ENCODE assay signal across 26 cellular contexts in genomic region chr9:112898872-112899281, GRCh38. TPM values are rescaled to one million over a fixed set of nuclear protein-coding genes. Genes with fewer than 3 reads are reported as not detected.
DNase-seq lines count a peak whose midpoint lies in the region; ATAC-seq and TF ChIP-seq lines count a peak whose summit lies in the region.
"Had no signal": no experiment of that assay in that cellular context is flagged by ENCODE, and none has a peak within 500 bp of the region (broad histone marks: within the 10 kb centered on the region; RNA-seq: fewer than 3 reads in every experiment).

No MANE protein-coding gene starts in this region.

- CTCF ChIA-PET in PC-3 (lab: Charles Lee): no interaction called here

- no peaks in the 10 kb centered on the region for H4K20me1 ChIP-seq in PC-3 (ENCODE audit: low read length)

- H3K9ac ChIP-seq in PC-3 (ENCODE audit: low read length): no peak overlapping the region

- DNase-seq in NCI-H2029 (lab: John Stamatoyannopoulos, UW) (peak; percentile 8), NCI-H2029 treated with DMSO at 0.1 percent for 48 hours (lab: John Stamatoyannopoulos, UW) (no peak), M059J (ENCODE audit: low read depth) (peak; percentile 6), PC-3 (peak; percentile 41), sciatic nerve (ENCODE audit: low spot score) (no peak), NCI-H1417 (lab: John Stamatoyannopoulos, UW) (no peak), glutamatergic neuron (no peak), nephron progenitor cell (no peak)
- DNase-seq: 8988T; activated CD4-positive, alpha-beta T cell treated with anti-CD3 and anti-CD28 coated beads for 48 hours; activated CD8-positive, alpha-beta memory T cell treated with anti-CD3 and anti-CD28 coated beads, Interleukin-2, amount 10 ng/mL, durations not matched to agents 7 days and 5 days; activated naive CD4-positive, alpha-beta T cell treated with anti-CD3 and anti-CD28 coated beads, Interleukin-2, amount 10 ng/mL, durations not matched to agents 7 days and 5 days; amygdala; DMS153; HFFc6; MM.1S; NCI-H1694 treated with DMSO at 0.1 percent for 48 hours; right lobe of liver; stimulated activated naive CD8-positive, alpha-beta T cell treated with anti-CD3 and anti-CD28 coated beads, Interleukin-15, Interleukin-2, amounts not matched to agents 100 U/mL and 50 U/mL, for 24 hours had no signal

- H3K4me3 ChIP-seq in PC-3 (ENCODE audit: low read length): no peak overlapping the region
- H3K4me3 ChIP-seq: breast epithelium, right lobe of liver, thoracic aorta had no signal

- intact Hi-C loops in PC-3 (cut with micrococcal nuclease): no loop called here
- intact Hi-C loops in sciatic nerve (cut with DNase I): no loop called here

- no peak overlapping the region for H2AFZ ChIP-seq in PC-3 (ENCODE audit: low read length)

- H3K4me3 Mint-ChIP-seq in glutamatergic neuron (ENCODE audit: unreplicated experiment) (no peak overlapping the region), nephron progenitor cell (no peak overlapping the region)
- H3K4me3 Mint-ChIP-seq: activated CD8-positive, alpha-beta memory T cell treated with anti-CD3 and anti-CD28 coated beads, Interleukin-2, amount 10 ng/mL, durations not matched to agents 7 days and 5 days; activated naive CD4-positive, alpha-beta T cell treated with anti-CD3 and anti-CD28 coated beads, Interleukin-2, amount 10 ng/mL, durations not matched to agents 7 days and 5 days; HFFc6; T-helper 1 cell treated with Interleukin-12 subunit alpha and Interleukin-12 subunit beta and Interleukin-4 antibody, amounts not matched to agents 30 μg/mL and 1 μg/mL, for 36 hours had no signal

- H3K9me3 Mint-ChIP-seq in glutamatergic neuron (ENCODE audit: unreplicated experiment): no peaks in the 10 kb centered on the region
- H3K9me3 Mint-ChIP-seq in nephron progenitor cell: no peaks in the 10 kb centered on the region
- H3K9me3 Mint-ChIP-seq: activated naive CD4-positive, alpha-beta T cell treated with anti-CD3 and anti-CD28 coated beads, Interleukin-2, amount 10 ng/mL, durations not matched to agents 7 days and 5 days; HFFc6; T-helper 1 cell treated with Interleukin-12 subunit alpha and Interleukin-12 subunit beta and Interleukin-4 antibody, amounts not matched to agents 30 μg/mL and 1 μg/mL, for 36 hours had no signal

- no peaks in the 10 kb centered on the region for H3K9me2 ChIP-seq in PC-3 (replicated peaks; ENCODE audit: low read length)

- H3K4me2 ChIP-seq in PC-3 (ENCODE audit: low read length): 0 out of 2 replicates have a peak overlapping the region, but pooled peaks have one; percentile 1

- ATAC-seq in PC-3 (no peak), sciatic nerve (peak; percentile 20)
- ATAC-seq: activated CD8-positive, alpha-beta memory T cell treated with anti-CD3 and anti-CD28 coated beads, Interleukin-2, amount 10 ng/mL, durations not matched to agents 7 days and 5 days; stimulated activated naive CD8-positive, alpha-beta T cell treated with anti-CD3 and anti-CD28 coated beads, Interleukin-15, Interleukin-2, amounts not matched to agents 100 U/mL and 50 U/mL, for 24 hours had no signal

- POLR2A ChIA-PET in PC-3 (lab: Charles Lee; ENCODE audit: unreplicated experiment): no interaction called here

- no peaks in the 10 kb centered on the region for H3K27me3 ChIP-seq in PC-3 (ENCODE audit: low read length)
- H3K27me3 ChIP-seq: breast epithelium, right lobe of liver had no signal

- H3F3A ChIP-seq in PC-3 (ENCODE audit: low read length, unreplicated experiment): no peaks in the 10 kb centered on the region

- H3K27me3 Mint-ChIP-seq in glutamatergic neuron (ENCODE audit: unreplicated experiment): peaks cover 2% of the 10 kb centered on the region
- peaks cover 62% of the 10 kb centered on the region for H3K27me3 Mint-ChIP-seq in nephron progenitor cell (ENCODE audit: low read depth, poor library complexity)

- H3K27ac Mint-ChIP-seq in glutamatergic neuron (ENCODE audit: unreplicated experiment): no peak overlapping the region
- no peak overlapping the region for H3K27ac Mint-ChIP-seq in nephron progenitor cell
- H3K27ac Mint-ChIP-seq: activated CD8-positive, alpha-beta memory T cell treated with anti-CD3 and anti-CD28 coated beads, Interleukin-2, amount 10 ng/mL, durations not matched to agents 7 days and 5 days; activated naive CD4-positive, alpha-beta T cell treated with anti-CD3 and anti-CD28 coated beads, Interleukin-2, amount 10 ng/mL, durations not matched to agents 7 days and 5 days; HFFc6; T-helper 1 cell treated with Interleukin-12 subunit alpha and Interleukin-12 subunit beta and Interleukin-4 antibody, amounts not matched to agents 30 μg/mL and 1 μg/mL, for 36 hours had no signal

- 0 out of 2 replicates have a peak overlapping the region, but pooled peaks have one; percentile 9 for H3K27ac ChIP-seq in PC-3 (ENCODE audit: low read length)
- H3K27ac ChIP-seq: breast epithelium, right lobe of liver, thoracic aorta had no signal

- TF ChIP-seq CTCF in PC-3 (conservative IDR thresholded peaks at IDR 0.05; ENCODE audit: low read depth, low read length): no peak
- TF ChIP-seq CTCF in glutamatergic neuron (IDR thresholded peaks at IDR 0.05; ENCODE audit: partially characterized antibody, unreplicated experiment): no peak
- no peak for TF ChIP-seq CTCF in nephron progenitor cell (IDR thresholded peaks at IDR 0.05)

- H3K79me2 ChIP-seq in PC-3 (ENCODE audit: low read length): no peaks in the 10 kb centered on the region

- BruUV-seq in PC-3 (replicated peaks; lab: Mats Ljungman, UMichigan): no TSS peak

- no peaks in the 10 kb centered on the region for H3K9me3 ChIP-seq in PC-3 (ENCODE audit: low read length)
- H3K9me3 ChIP-seq: breast epithelium, right lobe of liver, thoracic aorta had no signal

- H3K36me3 ChIP-seq in PC-3 (ENCODE audit: low read depth, low read length): no peaks in the 10 kb centered on the region
- H3K36me3 ChIP-seq: breast epithelium, right lobe of liver, thoracic aorta had no signal

- H3K36me3 Mint-ChIP-seq in glutamatergic neuron (ENCODE audit: unreplicated experiment) (no peaks in the 10 kb centered on the region), nephron progenitor cell (ENCODE audit: low read depth) (no peaks in the 10 kb centered on the region)
- H3K36me3 Mint-ChIP-seq: activated CD8-positive, alpha-beta memory T cell treated with anti-CD3 and anti-CD28 coated beads, Interleukin-2, amount 10 ng/mL, durations not matched to agents 7 days and 5 days; activated naive CD4-positive, alpha-beta T cell treated with anti-CD3 and anti-CD28 coated beads, Interleukin-2, amount 10 ng/mL, durations not matched to agents 7 days and 5 days had no signal

- H3K4me1 Mint-ChIP-seq in glutamatergic neuron (ENCODE audit: low read depth, unreplicated experiment): no peaks in the 10 kb centered on the region
- H3K4me1 Mint-ChIP-seq in nephron progenitor cell: peaks cover 16% of the 10 kb centered on the region

- H3K4me1 ChIP-seq in PC-3 (ENCODE audit: insufficient read depth, low read length): peaks cover 19% of the 10 kb centered on the region
- H3K4me1 ChIP-seq: breast epithelium, right lobe of liver had no signal

RNA-seq across cellular contexts. Expression of gene SLC46A2, which starts 8.2 kb away (rescaled TPM):
- not detected in 2 replicates for total RNA-seq in M059J (2014; rRNA removed; shearing (Covaris generic))
- total RNA-seq in PC-3 (2014; rRNA removed) (not detected in 2 replicates), sciatic nerve (0.27 TPM), glutamatergic neuron (ENCODE audit: unreplicated experiment) (not detected)
- total RNA-seq: activated CD8-positive, alpha-beta memory T cell treated with anti-CD3 and anti-CD28 coated beads, Interleukin-2, amount 10 ng/mL, durations not matched to agents 7 days and 5 days; glomerular endothelial cell; HFFc6; kidney epithelial cell; lung microvascular endothelial cell; SK-MEL-5 had no signal

Comparison
In these comparisons a context has a peak if more than half of its experiments do, and no peak if none do; other contexts are left out.
1. DNase-seq: peak in NCI-H2029 (single experiment), M059J (single experiment) and PC-3 (single experiment); none in NCI-H2029 treated with DMSO at 0.1 percent for 48 hours (single experiment), sciatic nerve (single experiment), NCI-H1417 (0 of 3), glutamatergic neuron (single experiment) and nephron progenitor cell (single experiment).